In genomic region chr20:49386848-49387605, GRCh38 we compare ENCODE assay signal across 12 cellular contexts.
DNase-seq lines count a peak whose midpoint lies in the region; ATAC-seq lines count a peak whose summit lies in the region.
"Had no signal": no experiment of that assay in that cellular context is flagged by ENCODE, and none has a peak within 500 bp of the region (broad histone marks: within the 10 kb centered on the region; RNA-seq: fewer than 3 reads in every experiment).

No MANE protein-coding gene starts in this region.

- no peaks in the 10 kb centered on the region for H3K36me3 ChIP-seq in HAP-1 (replicated peaks)

- in situ Hi-C loops in HAP-1 (cut with MboI; ENCODE audit: low sequenced_read_pairs) = no loop called here

- no peak overlapping the region for H3K4me3 ChIP-seq in HAP-1

- no peaks in the 10 kb centered on the region for H3K9me3 ChIP-seq in HAP-1

- intact Hi-C loops in posterior vena cava (cut with DNase I) = no loop called here

- ATAC-seq in HG02885 (IDR thresholded peaks at IDR 0.05; ENCODE audit: poor library complexity, unreplicated experiment) = no peak
- ATAC-seq: esophagus mucosa had no signal

- H3K27me3 ChIP-seq in HAP-1 (ENCODE audit: low read depth) = peaks cover 4% of the 10 kb centered on the region

- DNase-seq in ELF-1 (ENCODE audit: low read depth, low spot score) (peak; percentile 42), NCI-H2107 treated with DMSO at 0.1 percent for 48 hours (lab: John Stamatoyannopoulos, UW; ENCODE audit: unreplicated experiment) (peak; percentile 98), SHP77 treated with DMSO at 0.1 percent for 48 hours (lab: John Stamatoyannopoulos, UW) (peak; percentile 82), posterior vena cava (ENCODE audit: low spot score) (peak; percentile 25), cortex of kidney (lab: John Stamatoyannopoulos, UW) (no peak), NOMO-1 treated with DMSO at 0.1 percent for 48 hours (lab: John Stamatoyannopoulos, UW; ENCODE audit: unreplicated experiment) (no peak), HAP-1 (ENCODE audit: low spot score in 2 of 2) (no peak)
- DNase-seq: activated CD4-positive, alpha-beta T cell treated with anti-CD3 and anti-CD28 coated beads, Interleukin-2, amount 10 ng/mL, durations not matched to agents 24 days and 14 days; activated T-cell treated with anti-CD3 and anti-CD28 coated beads, Interleukin-2, amount 50 U/mL, for 48 hours had no signal

- H3K4me1 ChIP-seq in HAP-1 = no peaks in the 10 kb centered on the region
- H3K4me1 ChIP-seq: parathyroid adenoma had no signal

Comparison
In these comparisons a context has a peak if more than half of its experiments do, and no peak if none do; other contexts are left out.
1. DNase-seq: peak in ELF-1 (single experiment), NCI-H2107 treated with DMSO at 0.1 percent for 48 hours (single experiment), SHP77 treated with DMSO at 0.1 percent for 48 hours (single experiment) and posterior vena cava (single experiment); none in cortex of kidney (single experiment), NOMO-1 treated with DMSO at 0.1 percent for 48 hours (single experiment) and HAP-1 (0 of 2).